Comparison of ENCODE assay signal across 18 cellular contexts in genomic region chr3:122919291-122919610, GRCh38.
DNase-seq lines count a peak whose midpoint lies in the region; ATAC-seq and TF ChIP-seq lines count a peak whose summit lies in the region.
"Had no signal": no experiment of that assay in that cellular context is flagged by ENCODE, and none has a peak within 500 bp of the region (broad histone marks: within the 10 kb centered on the region; RNA-seq: fewer than 3 reads in every experiment).

No MANE protein-coding gene starts in this region.

- no peaks in the 10 kb centered on the region for H4K20me1 ChIP-seq in osteoblast (ENCODE audit: insufficient read depth, low read length)
- H4K20me1 ChIP-seq: BLaER1 had no signal

- no peak for ATAC-seq in HG03432 (IDR thresholded peaks at IDR 0.05; ENCODE audit: unreplicated experiment)
- ATAC-seq: CD8-positive, alpha-beta T cell; GM12878; GM23338; HCT116 had no signal

- H3K27ac ChIP-seq in HEK293 (ENCODE audit: extremely low read depth, low read depth, low read length) = no peak overlapping the region
- H3K27ac ChIP-seq in osteoblast (ENCODE audit: low read depth, low read length) = no peak overlapping the region
- H3K27ac ChIP-seq: BLaER1, C4-2B had no signal

- H3K4me3 ChIP-seq in HEK293 (ENCODE audit: low read depth, low read length) (no peak overlapping the region), osteoblast (ENCODE audit: insufficient read depth, low read length) (no peak overlapping the region)
- H3K4me3 ChIP-seq: BLaER1, GM12878, GM23338 had no signal

- H3K36me3 ChIP-seq in HEK293 (ENCODE audit: control insufficient read depth in 2 of 2, insufficient read depth in 1 of 2, low read length in 2 of 2) = no peaks in the 10 kb centered on the region
- H3K36me3 ChIP-seq in osteoblast (ENCODE audit: insufficient read depth, low read length) = no peaks in the 10 kb centered on the region
- H3K36me3 ChIP-seq: BLaER1 had no signal

- H3K79me2 ChIP-seq in osteoblast (ENCODE audit: insufficient read depth, low read length) = no peaks in the 10 kb centered on the region

- POLR2A ChIA-PET in HEK293 (lab: Yijun Ruan, JAX) = no interaction called here

- CTCF ChIA-PET in HEK293 (lab: Yijun Ruan, JAX) = interaction anchor here (0.8 to 1.8 kb wide), 2 partner anchors 22 to 456 kb away, joined by 3 read pairs; no protein-coding TSS in a partner anchor

- H3K9me3 ChIP-seq in HEK293 (ENCODE audit: control insufficient read depth, insufficient read depth, low read depth, low read length) = no peaks in the 10 kb centered on the region
- no peaks in the 10 kb centered on the region for H3K9me3 ChIP-seq in osteoblast (ENCODE audit: low read depth, low read length)
- H3K9me3 ChIP-seq: Caco-2 had no signal

- H3K4me1 ChIP-seq in HEK293 (ENCODE audit: control insufficient read depth, insufficient read depth, low read length) = no peaks in the 10 kb centered on the region
- no peaks in the 10 kb centered on the region for H3K4me1 ChIP-seq in osteoblast (ENCODE audit: insufficient read depth, low read length)

- H3K4me2 ChIP-seq in osteoblast (ENCODE audit: insufficient read depth, low read length) = no peak overlapping the region
- H3K4me2 ChIP-seq: BLaER1, GM23338 had no signal

- no peak overlapping the region for H2AFZ ChIP-seq in osteoblast (ENCODE audit: low read length)
- H2AFZ ChIP-seq: GM23338 had no signal

- peaks cover 54% of the 10 kb centered on the region for H3K27me3 ChIP-seq in osteoblast (ENCODE audit: insufficient read depth, low read length)

- DNase-seq in 8988T (peak; percentile 15), osteoblast (ENCODE audit: insufficient read length, low spot score, missing footprints) (peak; percentile 27), HPDE6-E6E7 (ENCODE audit: extremely low spot score) (no peak), DMS53 (lab: John Stamatoyannopoulos, UW) (no peak)
- DNase-seq: CD4-positive, CD25-positive, alpha-beta regulatory T cell; DMS153; EL; GDM1; H9 had no signal

- TF ChIP-seq CTCF in HEK293 (tag by site-specific recombination; IDR thresholded peaks at IDR 0.05) (no peak), osteoblast (IDR thresholded peaks at IDR 0.05; ENCODE audit: extremely low read depth, low read depth, low read length) (no peak)

TF ChIP-seq in HEK293, 187 proteins besides CTCF, POLR2A, EP300 and RAD21:
- TF ChIP-seq REST (tag by site-specific recombination; IDR thresholded peaks at IDR 0.05) = 0 out of 2 replicates have a peak, but pooled peaks have one; percentile 8
- no peak for TF ChIP-seq ZNF132 (tag by site-specific recombination; IDR thresholded peaks at IDR 0.05; ENCODE audit: borderline replicate concordance)

Comparison
In these comparisons a context has a peak if more than half of its experiments do, and no peak if none do; other contexts are left out.
1. DNase-seq: peak in 8988T (single experiment) and osteoblast (single experiment); none in HPDE6-E6E7 (single experiment) and DMS53 (single experiment).